20 cellular contexts compared by ENCODE assay signal in genomic region chr12:8667280-8667679, GRCh38. TPM values are rescaled to one million over a fixed set of nuclear protein-coding genes. Genes with fewer than 3 reads are reported as not detected.
DNase-seq lines count a peak whose midpoint lies in the region; ATAC-seq, FAIRE-seq and TF ChIP-seq lines count a peak whose summit lies in the region.
"Had no signal": no experiment of that assay in that cellular context is flagged by ENCODE, and none has a peak within 500 bp of the region (broad histone marks: within the 10 kb centered on the region; RNA-seq: fewer than 3 reads in every experiment).

No MANE protein-coding gene starts in this region.

- POLR2A ChIA-PET in naive thymus-derived CD4-positive, alpha-beta T cell (lab: Charles Lee), result no interaction called here

- peaks cover 0 to 4% (median 0%) of the 10 kb centered on the region in 7 donors for H3K4me1 Mint-ChIP-seq in naive thymus-derived CD4-positive, alpha-beta T cell
- H3K4me1 Mint-ChIP-seq: GM23338, T-helper 17 cell had no signal

- H3K4me1 ChIP-seq in DOHH2 (ENCODE audit: control insufficient read depth, low read length) (peaks cover 48% of the 10 kb centered on the region), kidney (ENCODE audit: control insufficient read depth in 1 of 2, insufficient read depth in 1 of 2, low read depth in 1 of 2, low read length in 2 of 2) (no peaks in the 10 kb centered on the region)
- H3K4me1 ChIP-seq in naive thymus-derived CD4-positive, alpha-beta T cell (ENCODE audit: control insufficient read depth in 2 of 2, insufficient read depth in 2 of 2, low read length in 2 of 2), result no peaks in the 10 kb centered on the region

- H3K27me3 ChIP-seq in DOHH2 (ENCODE audit: control insufficient read depth, low read length), result no peaks in the 10 kb centered on the region
- no peaks in the 10 kb centered on the region for H3K27me3 ChIP-seq in naive thymus-derived CD4-positive, alpha-beta T cell (ENCODE audit: control insufficient read depth in 2 of 2, insufficient read depth in 2 of 2, low read length in 2 of 2)
- H3K27me3 ChIP-seq: MG63 had no signal

- H3K36me3 ChIP-seq in DOHH2 (ENCODE audit: control insufficient read depth, low read length), result no peaks in the 10 kb centered on the region
- H3K36me3 ChIP-seq in naive thymus-derived CD4-positive, alpha-beta T cell (ENCODE audit: control insufficient read depth in 2 of 3, insufficient read depth in 3 of 3, low read length in 3 of 3), result no peaks in the 10 kb centered on the region
- H3K36me3 ChIP-seq in kidney (ENCODE audit: control insufficient read depth in 1 of 2, insufficient read depth in 2 of 2, low read length in 2 of 2), result no peaks in the 10 kb centered on the region
- H3K36me3 ChIP-seq: MG63 had no signal

- peaks cover 5 to 17% (median 11%) of the 10 kb centered on the region in 5 donors for H3K27me3 Mint-ChIP-seq in naive thymus-derived CD4-positive, alpha-beta T cell

- no peak for TF ChIP-seq CTCF in DOHH2 (IDR thresholded peaks at IDR 0.05; ENCODE audit: low read depth, low read length, poor library complexity, severe bottlenecking)
- TF ChIP-seq CTCF in kidney (IDR thresholded peaks at IDR 0.05; ENCODE audit: borderline replicate concordance, extremely low read depth, insufficient read depth), result no peak

- peaks cover 0 to 3% (median 0%) of the 10 kb centered on the region in 11 donors for H3K9me3 Mint-ChIP-seq in naive thymus-derived CD4-positive, alpha-beta T cell

- H3K27ac Mint-ChIP-seq in naive thymus-derived CD4-positive, alpha-beta T cell, result no peak overlapping the region
- H3K27ac Mint-ChIP-seq: GM23338, T-helper 17 cell had no signal

- no peaks in the 10 kb centered on the region for H3K36me3 Mint-ChIP-seq in naive thymus-derived CD4-positive, alpha-beta T cell

- peak; percentile 60 for ATAC-seq in naive thymus-derived CD4-positive, alpha-beta T cell
- ATAC-seq in GM21619 (IDR thresholded peaks at IDR 0.05; ENCODE audit: unreplicated experiment) (no peak), GM18870 (IDR thresholded peaks at IDR 0.05; ENCODE audit: unreplicated experiment) (no peak)
- ATAC-seq: GM23338, K562, T-helper 17 cell had no signal

- H3K9me3 ChIP-seq in DOHH2 (ENCODE audit: control insufficient read depth, insufficient read depth, low read length), result peaks cover 10% of the 10 kb centered on the region; the same call in 1 of the 2 replicates
- H3K9me3 ChIP-seq in naive thymus-derived CD4-positive, alpha-beta T cell (ENCODE audit: control insufficient read depth in 2 of 3, low read length in 3 of 3), result no peaks in the 10 kb centered on the region
- H3K9me3 ChIP-seq in kidney (ENCODE audit: control insufficient read depth in 1 of 2, low read length in 2 of 2), result no peaks in the 10 kb centered on the region
- H3K9me3 ChIP-seq: MG63, SK-N-SH had no signal

- H3K79me2 ChIP-seq in DOHH2 (ENCODE audit: control insufficient read depth, low read length), result no peaks in the 10 kb centered on the region

- no peak for FAIRE-seq in kidney (lab: Jason Lieb, UNC)
- FAIRE-seq: G401.6, GM12891, K562 had no signal

- CTCF ChIA-PET in naive thymus-derived CD4-positive, alpha-beta T cell (lab: Charles Lee), result no interaction called here

- no peaks in the 10 kb centered on the region for H3K9me2 ChIP-seq in DOHH2 (replicated peaks; ENCODE audit: control insufficient read depth, low read length)
- H3K9me2 ChIP-seq: SK-N-SH had no signal

- H3K4me3 Mint-ChIP-seq in naive thymus-derived CD4-positive, alpha-beta T cell, result no peak overlapping the region
- H3K4me3 Mint-ChIP-seq: GM23338, T-helper 17 cell had no signal

- H3K9ac ChIP-seq in kidney (ENCODE audit: low read length in 2 of 2), result no peak overlapping the region
- H3K9ac ChIP-seq: SK-N-SH had no signal

- H4K20me1 ChIP-seq in DOHH2 (ENCODE audit: control insufficient read depth, insufficient read depth, low read depth, low read length), result no peaks in the 10 kb centered on the region

- peak overlapping the region; percentile 50 for H3K4me3 ChIP-seq in DOHH2 (ENCODE audit: low read length)
- H3K4me3 ChIP-seq in naive thymus-derived CD4-positive, alpha-beta T cell (ENCODE audit: low read length), result no peak overlapping the region
- H3K4me3 ChIP-seq in kidney (ENCODE audit: low read length in 2 of 2), result no peak overlapping the region
- H3K4me3 ChIP-seq: GM23338, K562, MG63 had no signal

- H3K27ac ChIP-seq in DOHH2 (ENCODE audit: low read depth, low read length) (peak overlapping the region; percentile 79), kidney (ENCODE audit: low read depth in 2 of 2, low read length in 2 of 2) (no peak overlapping the region)
- H3K27ac ChIP-seq in naive thymus-derived CD4-positive, alpha-beta T cell (ENCODE audit: low read depth, low read length), result no peak overlapping the region

- H3F3A ChIP-seq in DOHH2 (ENCODE audit: control insufficient read depth, insufficient read depth), result peaks cover 5% of the 10 kb centered on the region

- H3K4me2 ChIP-seq in DOHH2 (ENCODE audit: low read length), result peak overlapping the region; percentile 69
- H3K4me2 ChIP-seq: GM23338, SK-N-SH had no signal

- intact Hi-C loops in naive thymus-derived CD4-positive, alpha-beta T cell (cut with micrococcal nuclease), result no loop called here
- intact Hi-C loops in kidney (cut with DNase I), result no loop called here

- DNase-seq in NAMALWA (ENCODE audit: low spot score), result peak; percentile 54
- peak; percentile 61 for DNase-seq in SIG-M5 treated with dmso at 0.1 percent for 504 hours (lab: John Stamatoyannopoulos, UW; ENCODE audit: unreplicated experiment)
- DNase-seq in naive thymus-derived CD4-positive, alpha-beta T cell, result no peak
- no peak for DNase-seq in kidney
- no peak for DNase-seq in NCI-H774 (lab: John Stamatoyannopoulos, UW)
- DNase-seq: ACHN, MG63, NCI-H1417 treated with DMSO at 0.1 percent for 48 hours, NCI-H2029 treated with DMSO at 0.1 percent for 48 hours, NCI-H510A, SK-N-SH, T-helper 17 cell had no signal

RNA-seq across cellular contexts. Expression of gene MFAP5, which starts 4.7 kb away (rescaled TPM):
- total RNA-seq in naive thymus-derived CD4-positive, alpha-beta T cell, result not detected
- polyA plus RNA-seq in naive thymus-derived CD4-positive, alpha-beta T cell, result not detected
- total RNA-seq in kidney, result 0.38 TPM
- polyA plus RNA-seq in kidney (ENCODE audit: insufficient read depth, low read depth, low replicate concordance), result 0.52 TPM
- total RNA-seq: K562, T-helper 17 cell had no signal
- polyA plus RNA-seq: K562 had no signal

RNA-seq across cellular contexts. Expression of gene RIMKLB, which starts 30.5 kb away (rescaled TPM):
- total RNA-seq in naive thymus-derived CD4-positive, alpha-beta T cell, result 10 to 100 TPM in 4 of 5 experiments, 1 to 10 TPM in 1; 1.8 to 31.3 (median 18.2) TPM
- 1 to 10 TPM; 4.0 to 5.7 TPM for polyA plus RNA-seq in naive thymus-derived CD4-positive, alpha-beta T cell
- 45.5 TPM for total RNA-seq in kidney
- polyA plus RNA-seq in kidney (ENCODE audit: insufficient read depth, low read depth, low replicate concordance), result 38.0 TPM

RNA-seq across cellular contexts. Expression of gene AICDA, which starts 54.6 kb away (rescaled TPM):
- total RNA-seq in naive thymus-derived CD4-positive, alpha-beta T cell, result not detected
- polyA plus RNA-seq in naive thymus-derived CD4-positive, alpha-beta T cell, result not detected
- not detected for total RNA-seq in kidney
- polyA plus RNA-seq in kidney (ENCODE audit: insufficient read depth, low read depth, low replicate concordance), result not detected
- total RNA-seq: GM23338, K562, T-helper 17 cell had no signal
- polyA plus RNA-seq: BJ, K562, SK-N-SH had no signal

Comparison
In these comparisons a context has a peak if more than half of its experiments do, and no peak if none do; other contexts are left out.
1. DNase-seq: peak in NAMALWA (single experiment) and SIG-M5 treated with dmso at 0.1 percent for 504 hours (single experiment); none in naive thymus-derived CD4-positive, alpha-beta T cell (0 of 9), kidney (single experiment) and NCI-H774 (single experiment).